34 cellular contexts compared by ENCODE assay signal in the genomic region with DNA sequence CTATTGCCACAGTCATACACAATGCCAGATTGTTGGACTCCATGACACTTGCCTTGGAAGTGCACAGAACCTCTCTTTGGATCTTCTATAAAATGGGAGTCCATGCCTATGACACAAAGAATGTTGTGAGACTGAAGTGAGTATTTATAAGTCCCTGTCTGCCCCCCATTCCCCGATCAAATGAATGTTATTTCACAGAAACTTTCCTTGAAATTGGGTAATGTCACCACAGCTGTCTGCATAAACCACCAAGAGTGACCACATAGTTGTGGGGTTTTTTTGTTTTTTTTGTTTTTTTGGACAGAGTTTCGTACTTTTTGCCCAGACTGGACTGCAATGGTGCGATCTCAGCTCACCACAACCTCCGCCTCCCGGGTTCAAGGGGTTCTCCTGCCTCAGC. TPM values are rescaled to one million over a fixed set of nuclear protein-coding genes. Genes with fewer than 3 reads are reported as not detected.
"Had no signal": no experiment of that assay in that cellular context is flagged by ENCODE, and none has a peak within 500 bp of the region (broad histone marks: within the 10 kb centered on the region; RNA-seq: fewer than 3 reads in every experiment).

No MANE protein-coding gene starts in this region.

- H3K4me3 ChIP-seq: ascending aorta, body of pancreas, breast epithelium, K562, SJCRH30, SK-N-MC had no signal

- H3K36me3 Mint-ChIP-seq: activated naive CD8-positive, alpha-beta T cell treated with anti-CD3 and anti-CD28 coated beads for 36 hours had no signal

- H3K9me3 ChIP-seq: ascending aorta, body of pancreas, breast epithelium had no signal

- H3K4me1 ChIP-seq: ascending aorta, breast epithelium, SJCRH30 had no signal

- H3K27me3 ChIP-seq: ascending aorta, body of pancreas, breast epithelium, SJCRH30 had no signal

- ATAC-seq: activated CD8-positive, alpha-beta T cell treated with anti-CD3 and anti-CD28 coated beads for 36 hours; activated T-cell treated with anti-CD3 and anti-CD28 coated beads, Interleukin-2, amount 50 U/mL, for 72 hours; body of pancreas; K562; Panc1 had no signal

- FAIRE-seq: K562, TTC549 had no signal

- H3K4me3 Mint-ChIP-seq: activated CD4-positive, alpha-beta T cell treated with anti-CD3 and anti-CD28 coated beads, Interleukin-2, amount 10 ng/mL, durations not matched to agents 24 days and 14 days; activated CD8-positive, alpha-beta T cell treated with anti-CD3 and anti-CD28 coated beads for 36 hours; activated naive CD8-positive, alpha-beta T cell treated with anti-CD3 and anti-CD28 coated beads for 36 hours; activated T-cell treated with anti-CD3 and anti-CD28 coated beads, Interleukin-2, amount 50 U/mL, for 72 hours; activated T-helper 17 cell treated with anti-CD3 and anti-CD28 coated beads, Interleukin-2, amount 50 U/mL, for 72 hours had no signal

- H3K27ac Mint-ChIP-seq: activated CD4-positive, alpha-beta T cell treated with anti-CD3 and anti-CD28 coated beads, Interleukin-2, amount 10 ng/mL, durations not matched to agents 24 days and 14 days; activated CD8-positive, alpha-beta T cell treated with anti-CD3 and anti-CD28 coated beads for 36 hours; activated naive CD8-positive, alpha-beta T cell treated with anti-CD3 and anti-CD28 coated beads for 36 hours; activated T-cell treated with anti-CD3 and anti-CD28 coated beads, Interleukin-2, amount 50 U/mL, for 72 hours; activated T-helper 17 cell treated with anti-CD3 and anti-CD28 coated beads, Interleukin-2, amount 50 U/mL, for 72 hours had no signal

- H3K27ac ChIP-seq: ascending aorta, body of pancreas, breast epithelium, SJCRH30, SK-N-MC had no signal

- H3K36me3 ChIP-seq: ascending aorta, breast epithelium, SJCRH30 had no signal

- DNase-seq: activated CD4-positive, alpha-beta T cell treated with anti-CD3 and anti-CD28 coated beads, Interleukin-2, amount 10 ng/mL, durations not matched to agents 24 days and 14 days; activated CD4-positive, alpha-beta T cell treated with anti-CD3 and anti-CD28 coated beads, Interleukin-2, amount 50 U/mL, for 4 hours; activated CD8-positive, alpha-beta T cell treated with anti-CD3 and anti-CD28 coated beads for 36 hours; activated effector memory CD4-positive, alpha-beta T cell treated with anti-CD3 and anti-CD28 coated beads, Interleukin-2, amount 50 U/mL, for 16 hours; activated naive CD4-positive, alpha-beta T cell; activated naive CD4-positive, alpha-beta T cell treated with anti-CD3 and anti-CD28 coated beads, Interleukin-2, amount 50 U/mL, for 16 hours; activated naive CD8-positive, alpha-beta T cell treated with anti-CD3 and anti-CD28 coated beads for 36 hours; activated T-cell treated with anti-CD3 and anti-CD28 coated beads, Interleukin-2, amount 50 U/mL, for 1 hour; activated T-cell treated with anti-CD3 and anti-CD28 coated beads, Interleukin-2, amount 50 U/mL, for 72 hours; amygdala; body of pancreas; IMR-90; NCI-H1048; NCI-H1436 treated with DMSO at 0.1 percent for 48 hours; NCI-H1694 treated with DMSO at 0.1 percent for 48 hours; NCI-H2029; NCI-H2107; NCI-H2171; NCI-H510A; NCI-H526; NCI-H748 treated with DMSO at 0.1 percent for 48 hours; SHP77; SJCRH30; T1000 had no signal

- H3K4me1 Mint-ChIP-seq: activated naive CD8-positive, alpha-beta T cell treated with anti-CD3 and anti-CD28 coated beads for 36 hours; activated T-helper 17 cell treated with anti-CD3 and anti-CD28 coated beads, Interleukin-2, amount 50 U/mL, for 72 hours had no signal

- H3K27me3 Mint-ChIP-seq: activated T-helper 17 cell treated with anti-CD3 and anti-CD28 coated beads, Interleukin-2, amount 50 U/mL, for 72 hours had no signal

- H3K9me3 Mint-ChIP-seq: activated CD4-positive, alpha-beta T cell treated with anti-CD3 and anti-CD28 coated beads, Interleukin-2, amount 10 ng/mL, durations not matched to agents 24 days and 14 days; activated CD8-positive, alpha-beta T cell treated with anti-CD3 and anti-CD28 coated beads for 36 hours; activated naive CD8-positive, alpha-beta T cell treated with anti-CD3 and anti-CD28 coated beads for 36 hours; activated T-cell treated with anti-CD3 and anti-CD28 coated beads, Interleukin-2, amount 50 U/mL, for 72 hours; activated T-helper 17 cell treated with anti-CD3 and anti-CD28 coated beads, Interleukin-2, amount 50 U/mL, for 72 hours had no signal

RNA-seq across cellular contexts. Expression of a gene that starts 59.1 kb away (rescaled TPM):
- total RNA-seq: activated T-cell treated with anti-CD3 and anti-CD28 coated beads, Interleukin-2, amount 50 U/mL, for 72 hours; activated T-helper 17 cell treated with anti-CD3 and anti-CD28 coated beads, Interleukin-2, amount 50 U/mL, for 72 hours; ascending aorta; body of pancreas; cardiac septum; IMR-90; K562; MCF 10A; RPMI7951; SJCRH30 had no signal
- polyA plus RNA-seq: IMR-90, K562 had no signal
